ENCODE assay signal across 1 cellular context in the genomic region with DNA sequence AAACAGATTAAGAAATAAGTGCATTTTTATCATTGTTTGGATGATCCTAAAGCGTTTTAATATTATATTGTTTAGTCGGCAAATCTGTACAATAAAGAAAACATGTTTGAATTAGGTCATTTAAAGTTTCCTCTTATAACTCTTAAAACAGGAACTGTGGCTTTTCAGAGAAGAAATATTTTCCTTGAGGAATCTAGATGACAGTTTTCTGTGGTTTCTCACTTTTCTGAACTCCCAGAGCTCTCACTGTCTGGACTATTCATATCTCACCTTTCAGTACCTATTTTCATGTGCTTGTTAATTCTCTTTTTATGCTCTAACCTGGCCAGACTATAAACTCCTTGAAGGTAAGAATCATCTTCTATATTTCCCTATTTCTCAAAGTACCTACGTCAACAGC.
TF ChIP-seq lines count a peak whose summit lies in the region.

No MANE protein-coding gene starts in this region.

TF ChIP-seq in HepG2, 621 proteins besides CTCF, POLR2A, EP300 and RAD21 (continued from another document):
- TF ChIP-seq, protein P1, sequence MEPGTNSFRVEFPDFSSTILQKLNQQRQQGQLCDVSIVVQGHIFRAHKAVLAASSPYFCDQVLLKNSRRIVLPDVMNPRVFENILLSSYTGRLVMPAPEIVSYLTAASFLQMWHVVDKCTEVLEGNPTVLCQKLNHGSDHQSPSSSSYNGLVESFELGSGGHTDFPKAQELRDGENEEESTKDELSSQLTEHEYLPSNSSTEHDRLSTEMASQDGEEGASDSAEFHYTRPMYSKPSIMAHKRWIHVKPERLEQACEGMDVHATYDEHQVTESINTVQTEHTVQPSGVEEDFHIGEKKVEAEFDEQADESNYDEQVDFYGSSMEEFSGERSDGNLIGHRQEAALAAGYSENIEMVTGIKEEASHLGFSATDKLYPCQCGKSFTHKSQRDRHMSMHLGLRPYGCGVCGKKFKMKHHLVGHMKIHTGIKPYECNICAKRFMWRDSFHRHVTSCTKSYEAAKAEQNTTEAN (CRISPR knock-in tag; conservative IDR thresholded peaks at IDR 0.05): 0 out of 2 replicates have a peak, but pooled peaks have one; percentile 5
- TF ChIP-seq NFIC (IDR thresholded peaks at IDR 0.05; ENCODE audit: low read length) (0 out of 2 replicates have a peak, but pooled peaks have one; percentile 13), SNRNP70 (IDR thresholded peaks at IDR 0.05; ENCODE audit: low read depth, low read length) (no peak)
